Comparison of ENCODE assay signal across 13 cellular contexts in the genomic region with DNA sequence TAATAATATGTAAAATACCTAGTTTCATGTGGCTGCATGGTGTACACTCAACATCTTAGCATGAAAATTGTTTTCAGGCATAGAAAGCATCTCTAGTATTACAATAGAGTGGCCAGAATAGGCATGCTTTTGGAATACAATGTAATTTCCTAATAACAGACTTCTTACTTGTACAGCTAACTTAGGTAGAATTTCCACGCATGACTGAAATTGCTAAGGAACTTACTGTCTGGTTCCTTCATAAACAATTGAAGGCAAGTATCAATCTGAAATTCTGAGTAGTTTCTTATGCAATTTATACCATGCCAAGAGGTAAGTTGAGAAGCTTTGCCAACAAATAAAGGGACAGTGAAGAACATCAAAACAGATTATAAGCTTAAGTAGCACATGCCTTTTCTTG. TPM values are rescaled to one million over a fixed set of nuclear protein-coding genes. Genes with fewer than 3 reads are reported as not detected.
DNase-seq lines count a peak whose midpoint lies in the region; ATAC-seq and TF ChIP-seq lines count a peak whose summit lies in the region.
"Had no signal": no experiment of that assay in that cellular context is flagged by ENCODE, and none has a peak within 500 bp of the region (broad histone marks: within the 10 kb centered on the region; RNA-seq: fewer than 3 reads in every experiment).

No MANE protein-coding gene starts in this region.

- DNase-seq in HT-29 (ENCODE audit: low spot score) (peak; percentile 12), renal cortical epithelial cell (ENCODE audit: low read depth) (peak; percentile 69), GF-D8 (lab: John Stamatoyannopoulos, UW) (no peak)
- DNase-seq: CD4-positive, alpha-beta T cell; DND-41; NCI-H1417 treated with DMSO at 0.1 percent for 48 hours; NCI-H1930 had no signal

- ATAC-seq in esophagus mucosa (peak; percentile 50), GM19467 (IDR thresholded peaks at IDR 0.05; ENCODE audit: unreplicated experiment) (no peak), HG02884 (IDR thresholded peaks at IDR 0.05; ENCODE audit: unreplicated experiment) (no peak)
- ATAC-seq: K562 had no signal

- TF ChIP-seq CTCF in VCaP (conservative IDR thresholded peaks at IDR 0.05), result no peak

- H3K27ac ChIP-seq in VCaP, result peak overlapping the region; percentile 91

RNA-seq across cellular contexts. Expression of gene SULT1E1, which starts 26.7 kb away (rescaled TPM):
- total RNA-seq in HT-29 (2014; rRNA removed; shearing (Covaris generic)), result not detected in 2 replicates
- 0.52 TPM for total RNA-seq in esophagus mucosa
- total RNA-seq in renal cortical epithelial cell, result 0.30 TPM in 1 of 2 replicates, not detected in the other
- total RNA-seq: B cell; CD4-positive, alpha-beta T cell; K562 had no signal
